In genomic region chr3:171801738-171802600, GRCh38 we compare ENCODE assay signal across 10 cellular contexts. TPM values are rescaled to one million over a fixed set of nuclear protein-coding genes. Genes with fewer than 3 reads are reported as not detected.
A peak's percentile ranks its signal among the peaks of the same experiment; 100 is the strongest.
DNase-seq lines count a peak whose midpoint lies in the region; ATAC-seq and TF ChIP-seq lines count a peak whose summit lies in the region.
"Had no signal": no experiment of that assay in that cellular context is flagged by ENCODE, and none has a peak within 500 bp of the region (broad histone marks: within the 10 kb centered on the region; RNA-seq: fewer than 3 reads in every experiment).

No MANE protein-coding gene starts in this region.

- H3K4me1 Mint-ChIP-seq in WTC11 = peaks cover 10% of the 10 kb centered on the region

- no peaks in the 10 kb centered on the region for H3K36me3 Mint-ChIP-seq in WTC11

- CTCF ChIA-PET in WTC11 (lab: Charles Lee) = no interaction called here

- DNase-seq in Right ventricle myocardium inferior (ENCODE audit: missing footprints) (no peak), cardiac septum (ENCODE audit: low spot score) (no peak), choroid plexus epithelial cell (ENCODE audit: low read depth) (peak; percentile 96), mucosa of descending colon (no peak), WTC11 (ENCODE audit: low spot score) (no peak), NCI-H1048 (lab: John Stamatoyannopoulos, UW) (no peak), NCI-H345 (lab: John Stamatoyannopoulos, UW) (no peak), superior temporal gyrus (ENCODE audit: extremely low spot score) (no peak)
- DNase-seq: AML-193, RPMI8226 had no signal

- H3K36me3 ChIP-seq in mucosa of descending colon (ENCODE audit: low read depth) = no peaks in the 10 kb centered on the region

- intact Hi-C loops in Right ventricle myocardium inferior (cut with DNase I) = no loop called here
- intact Hi-C loops in cardiac septum (cut with DNase I) = no loop called here
- intact Hi-C loops in mucosa of descending colon (cut with DNase I, micrococcal nuclease) = no loop called here

- no peak overlapping the region for H3K27ac Mint-ChIP-seq in WTC11

- peaks cover 15% of the 10 kb centered on the region for H3K4me1 ChIP-seq in mucosa of descending colon (ENCODE audit: low read depth)

- no peak overlapping the region for H3K4me3 Mint-ChIP-seq in WTC11

- POLR2A ChIA-PET in WTC11 (lab: Charles Lee) = no interaction called here

- no peaks in the 10 kb centered on the region; the same call in 1 of the 2 replicates for H3K9me3 Mint-ChIP-seq in WTC11

- H3K4me3 ChIP-seq in choroid plexus epithelial cell (ENCODE audit: low read depth, low read length) (no peak overlapping the region), mucosa of descending colon (no peak overlapping the region)

- H3K27me3 Mint-ChIP-seq in WTC11 (ENCODE audit: low read depth) = no peaks in the 10 kb centered on the region

- TF ChIP-seq CTCF in choroid plexus epithelial cell (conservative IDR thresholded peaks at IDR 0.05; ENCODE audit: low read depth, low read length) = no peak
- no peak for TF ChIP-seq CTCF in mucosa of descending colon (IDR thresholded peaks at IDR 0.05)
- no peak for TF ChIP-seq CTCF in WTC11 (IDR thresholded peaks at IDR 0.05)

- no peaks in the 10 kb centered on the region for H3K9me3 ChIP-seq in mucosa of descending colon

- peak; percentile 15 for ATAC-seq in Right ventricle myocardium inferior
- ATAC-seq in mucosa of descending colon = peak; percentile 62
- ATAC-seq in WTC11 = no peak

TF ChIP-seq in WTC11, 78 proteins besides CTCF, POLR2A, EP300 and RAD21:
- TF ChIP-seq IRF2 (CRISPR knock-in tag; IDR thresholded peaks at IDR 0.05; ENCODE audit: borderline replicate concordance, low read depth) (no peak), FOXK1 (CRISPR knock-in tag; IDR thresholded peaks at IDR 0.05) (no peak), AR (CRISPR knock-in tag; IDR thresholded peaks at IDR 0.05) (no peak), ATF1 (CRISPR knock-in tag; IDR thresholded peaks at IDR 0.05) (no peak), GABPB1 (CRISPR knock-in tag; IDR thresholded peaks at IDR 0.05) (no peak), NFE2L1 (CRISPR knock-in tag; IDR thresholded peaks at IDR 0.05) (no peak)
TF ChIP-seq in WTC11: peak in this region for 0.

RNA-seq across cellular contexts. Expression of gene PLD1, which starts 8.3 kb away (rescaled TPM):
- total RNA-seq in Right ventricle myocardium inferior (78.0 TPM), cardiac septum (56.5 TPM), mucosa of descending colon (100 to 1,000 TPM in 1 of 3 donors, 10 to 100 TPM in 2; 46.6 to 105 (median 65.1) TPM), WTC11 (2021) (3.2 to 4.0 TPM (median 3.6 TPM) in 3 replicates)

RNA-seq across cellular contexts. Expression of gene TMEM212, which starts 41.2 kb away (rescaled TPM):
- total RNA-seq in Right ventricle myocardium inferior (not detected), cardiac septum (not detected), mucosa of descending colon (not detected), WTC11 (2021) (not detected in 3 replicates)
